1 cellular context compared by ENCODE assay signal in the genomic region with DNA sequence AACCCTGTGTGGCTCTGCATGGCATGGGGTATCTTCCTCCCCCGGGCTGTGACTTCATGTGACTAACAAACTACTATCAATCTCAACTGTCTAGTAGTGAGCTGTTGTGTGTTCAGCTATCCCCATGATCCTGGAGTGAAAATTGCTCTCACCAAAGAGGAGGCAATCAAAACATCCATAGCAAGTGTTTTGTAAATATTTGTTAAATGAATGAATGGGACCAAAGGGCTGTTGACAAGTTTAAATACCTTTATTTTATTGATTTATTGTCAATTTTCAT.
TF ChIP-seq lines count a peak whose summit lies in the region.

No MANE protein-coding gene starts in this region.

TF ChIP-seq in HepG2, 621 proteins besides CTCF, POLR2A, EP300 and RAD21 (continued from another document):
- TF ChIP-seq, protein P1, sequence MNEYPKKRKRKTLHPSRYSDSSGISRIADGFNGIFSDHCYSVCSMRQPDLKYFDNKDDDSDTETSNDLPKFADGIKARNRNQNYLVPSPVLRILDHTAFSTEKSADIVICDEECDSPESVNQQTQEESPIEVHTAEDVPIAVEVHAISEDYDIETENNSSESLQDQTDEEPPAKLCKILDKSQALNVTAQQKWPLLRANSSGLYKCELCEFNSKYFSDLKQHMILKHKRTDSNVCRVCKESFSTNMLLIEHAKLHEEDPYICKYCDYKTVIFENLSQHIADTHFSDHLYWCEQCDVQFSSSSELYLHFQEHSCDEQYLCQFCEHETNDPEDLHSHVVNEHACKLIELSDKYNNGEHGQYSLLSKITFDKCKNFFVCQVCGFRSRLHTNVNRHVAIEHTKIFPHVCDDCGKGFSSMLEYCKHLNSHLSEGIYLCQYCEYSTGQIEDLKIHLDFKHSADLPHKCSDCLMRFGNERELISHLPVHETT (CRISPR knock-in tag; conservative IDR thresholded peaks at IDR 0.05) = no peak
- TF ChIP-seq, protein P2, sequence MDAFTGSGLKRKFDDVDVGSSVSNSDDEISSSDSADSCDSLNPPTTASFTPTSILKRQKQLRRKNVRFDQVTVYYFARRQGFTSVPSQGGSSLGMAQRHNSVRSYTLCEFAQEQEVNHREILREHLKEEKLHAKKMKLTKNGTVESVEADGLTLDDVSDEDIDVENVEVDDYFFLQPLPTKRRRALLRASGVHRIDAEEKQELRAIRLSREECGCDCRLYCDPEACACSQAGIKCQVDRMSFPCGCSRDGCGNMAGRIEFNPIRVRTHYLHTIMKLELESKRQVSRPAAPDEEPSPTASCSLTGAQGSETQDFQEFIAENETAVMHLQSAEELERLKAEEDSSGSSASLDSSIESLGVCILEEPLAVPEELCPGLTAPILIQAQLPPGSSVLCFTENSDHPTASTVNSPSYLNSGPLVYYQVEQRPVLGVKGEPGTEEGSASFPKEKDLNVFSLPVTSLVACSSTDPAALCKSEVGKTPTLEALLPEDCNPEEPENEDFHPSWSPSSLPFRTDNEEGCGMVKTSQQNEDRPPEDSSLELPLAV (CRISPR knock-in tag; conservative IDR thresholded peaks at IDR 0.05; ENCODE audit: low read depth) = no peak
- TF ChIP-seq, protein P3, sequence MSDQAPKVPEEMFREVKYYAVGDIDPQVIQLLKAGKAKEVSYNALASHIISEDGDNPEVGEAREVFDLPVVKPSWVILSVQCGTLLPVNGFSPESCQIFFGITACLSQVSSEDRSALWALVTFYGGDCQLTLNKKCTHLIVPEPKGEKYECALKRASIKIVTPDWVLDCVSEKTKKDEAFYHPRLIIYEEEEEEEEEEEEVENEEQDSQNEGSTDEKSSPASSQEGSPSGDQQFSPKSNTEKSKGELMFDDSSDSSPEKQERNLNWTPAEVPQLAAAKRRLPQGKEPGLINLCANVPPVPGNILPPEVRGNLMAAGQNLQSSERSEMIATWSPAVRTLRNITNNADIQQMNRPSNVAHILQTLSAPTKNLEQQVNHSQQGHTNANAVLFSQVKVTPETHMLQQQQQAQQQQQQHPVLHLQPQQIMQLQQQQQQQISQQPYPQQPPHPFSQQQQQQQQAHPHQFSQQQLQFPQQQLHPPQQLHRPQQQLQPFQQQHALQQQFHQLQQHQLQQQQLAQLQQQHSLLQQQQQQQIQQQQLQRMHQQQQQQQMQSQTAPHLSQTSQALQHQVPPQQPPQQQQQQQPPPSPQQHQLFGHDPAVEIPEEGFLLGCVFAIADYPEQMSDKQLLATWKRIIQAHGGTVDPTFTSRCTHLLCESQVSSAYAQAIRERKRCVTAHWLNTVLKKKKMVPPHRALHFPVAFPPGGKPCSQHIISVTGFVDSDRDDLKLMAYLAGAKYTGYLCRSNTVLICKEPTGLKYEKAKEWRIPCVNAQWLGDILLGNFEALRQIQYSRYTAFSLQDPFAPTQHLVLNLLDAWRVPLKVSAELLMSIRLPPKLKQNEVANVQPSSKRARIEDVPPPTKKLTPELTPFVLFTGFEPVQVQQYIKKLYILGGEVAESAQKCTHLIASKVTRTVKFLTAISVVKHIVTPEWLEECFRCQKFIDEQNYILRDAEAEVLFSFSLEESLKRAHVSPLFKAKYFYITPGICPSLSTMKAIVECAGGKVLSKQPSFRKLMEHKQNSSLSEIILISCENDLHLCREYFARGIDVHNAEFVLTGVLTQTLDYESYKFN (CRISPR knock-in tag; conservative IDR thresholded peaks at IDR 0.05) = peak; percentile 35; the same call in 1 of the 2 replicates
- TF ChIP-seq, protein P4, sequence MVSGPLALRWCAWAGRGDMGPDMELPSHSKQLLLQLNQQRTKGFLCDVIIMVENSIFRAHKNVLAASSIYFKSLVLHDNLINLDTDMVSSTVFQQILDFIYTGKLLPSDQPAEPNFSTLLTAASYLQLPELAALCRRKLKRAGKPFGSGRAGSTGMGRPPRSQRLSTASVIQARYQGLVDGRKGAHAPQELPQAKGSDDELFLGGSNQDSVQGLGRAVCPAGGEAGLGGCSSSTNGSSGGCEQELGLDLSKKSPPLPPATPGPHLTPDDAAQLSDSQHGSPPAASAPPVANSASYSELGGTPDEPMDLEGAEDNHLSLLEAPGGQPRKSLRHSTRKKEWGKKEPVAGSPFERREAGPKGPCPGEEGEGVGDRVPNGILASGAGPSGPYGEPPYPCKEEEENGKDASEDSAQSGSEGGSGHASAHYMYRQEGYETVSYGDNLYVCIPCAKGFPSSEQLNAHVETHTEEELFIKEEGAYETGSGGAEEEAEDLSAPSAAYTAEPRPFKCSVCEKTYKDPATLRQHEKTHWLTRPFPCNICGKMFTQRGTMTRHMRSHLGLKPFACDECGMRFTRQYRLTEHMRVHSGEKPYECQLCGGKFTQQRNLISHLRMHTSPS (CRISPR knock-in tag; IDR thresholded peaks at IDR 0.05; ENCODE audit: low read depth) = 0 out of 2 replicates have a peak, but pooled peaks have one; percentile 5
- no peak for TF ChIP-seq FOXP1 (IDR thresholded peaks at IDR 0.05)
- 0 out of 2 replicates have a peak, but pooled peaks have one; percentile 18 for TF ChIP-seq FOXP1 (CRISPR knock-in tag; IDR thresholded peaks at IDR 0.05)
- peak; percentile 48; the same call in 1 of the 2 replicates for TF ChIP-seq ZNF792 (CRISPR knock-in tag; IDR thresholded peaks at IDR 0.05)
